In the genomic region with DNA sequence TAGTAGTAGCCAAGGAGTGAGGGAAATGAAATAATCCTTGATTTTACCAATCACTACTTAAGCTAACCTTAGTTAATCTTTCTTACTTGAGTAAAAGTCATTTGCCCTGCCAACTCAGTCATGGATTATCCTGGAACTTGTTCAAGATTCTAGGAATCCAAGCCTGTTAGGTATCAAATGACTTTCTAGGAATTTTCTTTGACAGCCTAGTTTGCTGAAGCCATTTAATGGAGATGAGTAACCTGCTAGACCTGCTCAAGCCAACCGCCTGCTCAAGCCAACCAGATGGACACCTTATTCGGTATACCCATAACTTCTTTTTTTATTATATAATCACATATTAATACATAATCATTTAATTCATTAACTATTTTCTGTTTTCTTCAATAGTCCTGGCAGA, we compare ENCODE assay signal across 16 cellular contexts.
A peak's percentile ranks its signal among the peaks of the same experiment; 100 is the strongest.
DNase-seq lines count a peak whose midpoint lies in the region; ATAC-seq and TF ChIP-seq lines count a peak whose summit lies in the region.
"Had no signal": no experiment of that assay in that cellular context is flagged by ENCODE, and none has a peak within 500 bp of the region (broad histone marks: within the 10 kb centered on the region; RNA-seq: fewer than 3 reads in every experiment).

No MANE protein-coding gene starts in this region.

- H4K20me1 ChIP-seq in SK-N-SH (ENCODE audit: insufficient read depth): no peaks in the 10 kb centered on the region

- no peaks in the 10 kb centered on the region for H3K9me3 ChIP-seq in SK-N-SH
- H3K9me3 ChIP-seq in heart right ventricle: peaks cover 0 to 3% (median 0%) of the 10 kb centered on the region in 11 donors
- H3K9me3 ChIP-seq: A549, BE2C had no signal

- intact Hi-C loops in heart right ventricle (cut with DNase I): no loop called here

- POLR2A ChIA-PET in SK-N-SH (lab: Yijun Ruan, JAX): no interaction called here
- POLR2A ChIA-PET in WTC11 (lab: Charles Lee): no interaction called here

- H3K79me2 ChIP-seq in SK-N-SH (ENCODE audit: insufficient read depth): no peaks in the 10 kb centered on the region

- 26% methylated on average over 2 of the region's 2 CpGs for WGBS in SK-N-SH (ENCODE audit: low lambda C conversion rate)
- 90 to 95% methylated on average over 2 of the region's 2 CpGs for WGBS in heart right ventricle, 2 donors

- H2AFZ ChIP-seq in SK-N-SH (ENCODE audit: low read depth): no peak overlapping the region

- H3K36me3 ChIP-seq in SK-N-SH (replicated peaks in 1 of 2; ENCODE audit: control insufficient read depth in 1 of 2, insufficient read depth in 2 of 2, low read length in 1 of 2) (peaks cover 0 to 6% of the 10 kb centered on the region in 2 experiments), heart right ventricle (no peaks in the 10 kb centered on the region)
- H3K36me3 ChIP-seq: BE2C had no signal

- TF ChIP-seq EP300 in SK-N-SH (IDR thresholded peaks at IDR 0.05; ENCODE audit: borderline replicate concordance in 1 of 2, low read depth in 1 of 2, low read length in 1 of 2): no peak

- H3K9me3 Mint-ChIP-seq in WTC11: no peaks in the 10 kb centered on the region

- H3K36me3 Mint-ChIP-seq in WTC11: no peaks in the 10 kb centered on the region
- H3K36me3 Mint-ChIP-seq: CD4-positive, alpha-beta memory T cell had no signal

- no peaks in the 10 kb centered on the region for H3K4me1 Mint-ChIP-seq in WTC11
- H3K4me1 Mint-ChIP-seq: CD4-positive, alpha-beta memory T cell had no signal

- no peak for TF ChIP-seq RAD21 in SK-N-SH (IDR thresholded peaks at IDR 0.05; ENCODE audit: low read length)

- H3K27me3 ChIP-seq in SK-N-SH (ENCODE audit: insufficient read depth) (no peaks in the 10 kb centered on the region), heart right ventricle (no peaks in the 10 kb centered on the region)
- H3K27me3 ChIP-seq: BE2C had no signal

- H3K9ac ChIP-seq in SK-N-SH: no peak overlapping the region

- H3K4me1 ChIP-seq in SK-N-SH (ENCODE audit: control insufficient read depth in 1 of 2, insufficient read depth in 2 of 2, low read depth in 1 of 2, low read length in 1 of 2) (no peaks in the 10 kb centered on the region), heart right ventricle (no peaks in the 10 kb centered on the region)
- H3K4me1 ChIP-seq: A549, BE2C had no signal

- CTCF ChIA-PET in SK-N-SH (lab: Yijun Ruan, JAX) (no interaction called here), WTC11 (lab: Charles Lee) (no interaction called here)

- no peaks in the 10 kb centered on the region for H3K27me3 Mint-ChIP-seq in WTC11 (ENCODE audit: low read depth)
- H3K27me3 Mint-ChIP-seq: CD4-positive, alpha-beta memory T cell had no signal

- DNase-seq in LNCaP clone FGC (ENCODE audit: low read depth) (peak; percentile 44), SK-N-SH (no peak), epithelial cell of proximal tubule (ENCODE audit: low read depth) (peak; percentile 6), kidney tubule cell (ENCODE audit: low spot score) (peak; percentile 65), WTC11 (ENCODE audit: low spot score) (no peak), COLO829 (ENCODE audit: low spot score) (no peak), heart right ventricle (no peak), GM13976 (ENCODE audit: low spot score) (no peak)
- DNase-seq: BE2C; CD4-positive, alpha-beta memory T cell; COR-L47; DMS53; HCEC 1CT; IMR-90 had no signal

- TF ChIP-seq CTCF in LNCaP clone FGC (IDR thresholded peaks at IDR 0.05; ENCODE audit: control insufficient read depth, extremely low read depth, insufficient read depth): no peak
- no peak for TF ChIP-seq CTCF in SK-N-SH (IDR thresholded peaks at IDR 0.05)
- no peak for TF ChIP-seq CTCF in epithelial cell of proximal tubule (conservative IDR thresholded peaks at IDR 0.05; ENCODE audit: low read depth, low read length)
- TF ChIP-seq CTCF in WTC11 (IDR thresholded peaks at IDR 0.05): no peak
- no peak for TF ChIP-seq CTCF in heart right ventricle (IDR thresholded peaks at IDR 0.05)
- TF ChIP-seq CTCF in GM13976 (IDR thresholded peaks at IDR 0.05; ENCODE audit: borderline replicate concordance, control extremely low read depth, extremely low read depth, insufficient read depth, missing control alignments): no peak

- H3F3A ChIP-seq in SK-N-SH (replicated peaks; ENCODE audit: insufficient read depth): peaks cover 5% of the 10 kb centered on the region

- H3K27ac ChIP-seq in SK-N-SH (ENCODE audit: low read depth in 2 of 2, low read length in 1 of 2): no peak overlapping the region
- no peak overlapping the region for H3K27ac ChIP-seq in heart right ventricle
- H3K27ac ChIP-seq: A549, C4-2B had no signal

- H3K4me3 ChIP-seq in LNCaP clone FGC (ENCODE audit: low read depth, low read length) (no peak overlapping the region), SK-N-SH (ENCODE audit: low read depth in 2 of 2, low read length in 1 of 2) (no peak overlapping the region), epithelial cell of proximal tubule (ENCODE audit: low read depth, low read length) (no peak overlapping the region), heart right ventricle (no peak overlapping the region)
- H3K4me3 ChIP-seq: A549 had no signal

- H3K27ac Mint-ChIP-seq in WTC11: no peak overlapping the region
- H3K27ac Mint-ChIP-seq: CD4-positive, alpha-beta memory T cell had no signal

- H3K4me2 ChIP-seq in SK-N-SH: no peak overlapping the region
- H3K4me2 ChIP-seq: A549 had no signal

- no peaks in the 10 kb centered on the region for H3K9me2 ChIP-seq in SK-N-SH

- ATAC-seq in WTC11 (no peak), heart right ventricle (no peak)
- ATAC-seq: A549 had no signal

- H3K4me3 Mint-ChIP-seq in WTC11: no peak overlapping the region
- H3K4me3 Mint-ChIP-seq: CD4-positive, alpha-beta memory T cell had no signal

- in situ Hi-C loops in GM13976 (cut with MboI; ENCODE audit: low sequenced_read_pairs, unreplicated experiment): no loop called here

TF ChIP-seq in SK-N-SH, 30 proteins besides CTCF, POLR2A, EP300 and RAD21 (continues in another document):
- TF ChIP-seq GABPA (IDR thresholded peaks at IDR 0.05; ENCODE audit: low read depth) (no peak), TCF12 (IDR thresholded peaks at IDR 0.05) (peak; percentile 87), FOSL2 (IDR thresholded peaks at IDR 0.05; ENCODE audit: borderline replicate concordance, low read depth) (no peak), JUND (IDR thresholded peaks at IDR 0.05) (0 out of 2 replicates have a peak, but pooled peaks have one; percentile 7), SMC3 (IDR thresholded peaks at IDR 0.05; ENCODE audit: low read depth, low read length) (no peak), GATA2 (CRISPR knock-in tag; IDR thresholded peaks at IDR 0.05) (no peak), NFIC (IDR thresholded peaks at IDR 0.05; ENCODE audit: borderline replicate concordance) (peak; percentile 38; the same call in 1 of the 2 replicates)
- TF ChIP-seq, protein P1, sequence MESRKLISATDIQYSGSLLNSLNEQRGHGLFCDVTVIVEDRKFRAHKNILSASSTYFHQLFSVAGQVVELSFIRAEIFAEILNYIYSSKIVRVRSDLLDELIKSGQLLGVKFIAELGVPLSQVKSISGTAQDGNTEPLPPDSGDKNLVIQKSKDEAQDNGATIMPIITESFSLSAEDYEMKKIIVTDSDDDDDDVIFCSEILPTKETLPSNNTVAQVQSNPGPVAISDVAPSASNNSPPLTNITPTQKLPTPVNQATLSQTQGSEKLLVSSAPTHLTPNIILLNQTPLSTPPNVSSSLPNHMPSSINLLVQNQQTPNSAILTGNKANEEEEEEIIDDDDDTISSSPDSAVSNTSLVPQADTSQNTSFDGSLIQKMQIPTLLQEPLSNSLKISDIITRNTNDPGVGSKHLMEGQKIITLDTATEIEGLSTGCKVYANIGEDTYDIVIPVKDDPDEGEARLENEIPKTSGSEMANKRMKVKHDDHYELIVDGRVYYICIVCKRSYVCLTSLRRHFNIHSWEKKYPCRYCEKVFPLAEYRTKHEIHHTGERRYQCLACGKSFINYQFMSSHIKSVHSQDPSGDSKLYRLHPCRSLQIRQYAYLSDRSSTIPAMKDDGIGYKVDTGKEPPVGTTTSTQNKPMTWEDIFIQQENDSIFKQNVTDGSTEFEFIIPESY (IDR thresholded peaks at IDR 0.05; ENCODE audit: borderline replicate concordance, low read depth): no peak

TF ChIP-seq in WTC11, 78 proteins besides CTCF, POLR2A, EP300 and RAD21 (continues in another document):
- TF ChIP-seq SP1 (CRISPR knock-in tag; conservative IDR thresholded peaks at IDR 0.05) (no peak), ZNF232 (CRISPR knock-in tag; IDR thresholded peaks at IDR 0.05) (no peak), CBFB (CRISPR knock-in tag; IDR thresholded peaks at IDR 0.05; ENCODE audit: low read depth) (no peak), FOXK1 (CRISPR knock-in tag; IDR thresholded peaks at IDR 0.05) (no peak), CREB1 (CRISPR knock-in tag; IDR thresholded peaks at IDR 0.05) (no peak), TCF7 (CRISPR knock-in tag; IDR thresholded peaks at IDR 0.05; ENCODE audit: low read depth) (no peak), SMAD3 (CRISPR knock-in tag; IDR thresholded peaks at IDR 0.05; ENCODE audit: borderline replicate concordance) (no peak), TEAD1 (CRISPR knock-in tag; IDR thresholded peaks at IDR 0.05) (no peak)
- TF ChIP-seq, protein P2, sequence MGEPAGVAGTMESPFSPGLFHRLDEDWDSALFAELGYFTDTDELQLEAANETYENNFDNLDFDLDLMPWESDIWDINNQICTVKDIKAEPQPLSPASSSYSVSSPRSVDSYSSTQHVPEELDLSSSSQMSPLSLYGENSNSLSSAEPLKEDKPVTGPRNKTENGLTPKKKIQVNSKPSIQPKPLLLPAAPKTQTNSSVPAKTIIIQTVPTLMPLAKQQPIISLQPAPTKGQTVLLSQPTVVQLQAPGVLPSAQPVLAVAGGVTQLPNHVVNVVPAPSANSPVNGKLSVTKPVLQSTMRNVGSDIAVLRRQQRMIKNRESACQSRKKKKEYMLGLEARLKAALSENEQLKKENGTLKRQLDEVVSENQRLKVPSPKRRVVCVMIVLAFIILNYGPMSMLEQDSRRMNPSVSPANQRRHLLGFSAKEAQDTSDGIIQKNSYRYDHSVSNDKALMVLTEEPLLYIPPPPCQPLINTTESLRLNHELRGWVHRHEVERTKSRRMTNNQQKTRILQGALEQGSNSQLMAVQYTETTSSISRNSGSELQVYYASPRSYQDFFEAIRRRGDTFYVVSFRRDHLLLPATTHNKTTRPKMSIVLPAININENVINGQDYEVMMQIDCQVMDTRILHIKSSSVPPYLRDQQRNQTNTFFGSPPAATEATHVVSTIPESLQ (CRISPR knock-in tag; IDR thresholded peaks at IDR 0.05): no peak
- TF ChIP-seq, protein P3, sequence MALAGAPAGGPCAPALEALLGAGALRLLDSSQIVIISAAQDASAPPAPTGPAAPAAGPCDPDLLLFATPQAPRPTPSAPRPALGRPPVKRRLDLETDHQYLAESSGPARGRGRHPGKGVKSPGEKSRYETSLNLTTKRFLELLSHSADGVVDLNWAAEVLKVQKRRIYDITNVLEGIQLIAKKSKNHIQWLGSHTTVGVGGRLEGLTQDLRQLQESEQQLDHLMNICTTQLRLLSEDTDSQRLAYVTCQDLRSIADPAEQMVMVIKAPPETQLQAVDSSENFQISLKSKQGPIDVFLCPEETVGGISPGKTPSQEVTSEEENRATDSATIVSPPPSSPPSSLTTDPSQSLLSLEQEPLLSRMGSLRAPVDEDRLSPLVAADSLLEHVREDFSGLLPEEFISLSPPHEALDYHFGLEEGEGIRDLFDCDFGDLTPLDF (CRISPR knock-in tag; IDR thresholded peaks at IDR 0.05): no peak

Comparison
In these comparisons a context has a peak if more than half of its experiments do, and no peak if none do; other contexts are left out.
1. DNase-seq: peak in LNCaP clone FGC (single experiment), epithelial cell of proximal tubule (single experiment) and kidney tubule cell (single experiment); none in SK-N-SH (single experiment), WTC11 (single experiment), COLO829 (single experiment), heart right ventricle (0 of 2) and GM13976 (single experiment).